Comparison of ENCODE assay signal across 2 cellular contexts in the genomic region with DNA sequence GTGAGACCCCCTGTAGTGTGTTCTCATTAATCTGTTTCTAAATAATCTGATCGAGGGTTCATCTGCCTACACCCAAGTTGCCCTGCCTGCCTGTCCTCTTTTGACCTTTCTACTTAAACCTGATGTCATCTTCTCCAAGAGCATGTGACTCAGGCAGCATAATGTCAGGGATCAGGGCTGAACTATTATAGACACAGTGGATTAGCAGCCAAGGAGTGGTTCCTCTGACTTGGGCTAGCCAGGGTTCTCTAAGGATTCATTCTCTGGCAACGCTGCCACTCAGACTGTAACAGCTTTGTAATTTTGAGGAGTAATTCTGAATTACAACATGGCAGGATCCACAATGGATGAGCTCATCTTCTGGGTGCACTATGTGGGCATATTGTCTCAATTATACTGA.
A peak's percentile ranks its signal among the peaks of the same experiment; 100 is the strongest.
TF ChIP-seq lines count a peak whose summit lies in the region.

No MANE protein-coding gene starts in this region.

TF ChIP-seq in HEK293, 187 proteins besides CTCF, POLR2A, EP300 and RAD21:
- TF ChIP-seq, protein P1, sequence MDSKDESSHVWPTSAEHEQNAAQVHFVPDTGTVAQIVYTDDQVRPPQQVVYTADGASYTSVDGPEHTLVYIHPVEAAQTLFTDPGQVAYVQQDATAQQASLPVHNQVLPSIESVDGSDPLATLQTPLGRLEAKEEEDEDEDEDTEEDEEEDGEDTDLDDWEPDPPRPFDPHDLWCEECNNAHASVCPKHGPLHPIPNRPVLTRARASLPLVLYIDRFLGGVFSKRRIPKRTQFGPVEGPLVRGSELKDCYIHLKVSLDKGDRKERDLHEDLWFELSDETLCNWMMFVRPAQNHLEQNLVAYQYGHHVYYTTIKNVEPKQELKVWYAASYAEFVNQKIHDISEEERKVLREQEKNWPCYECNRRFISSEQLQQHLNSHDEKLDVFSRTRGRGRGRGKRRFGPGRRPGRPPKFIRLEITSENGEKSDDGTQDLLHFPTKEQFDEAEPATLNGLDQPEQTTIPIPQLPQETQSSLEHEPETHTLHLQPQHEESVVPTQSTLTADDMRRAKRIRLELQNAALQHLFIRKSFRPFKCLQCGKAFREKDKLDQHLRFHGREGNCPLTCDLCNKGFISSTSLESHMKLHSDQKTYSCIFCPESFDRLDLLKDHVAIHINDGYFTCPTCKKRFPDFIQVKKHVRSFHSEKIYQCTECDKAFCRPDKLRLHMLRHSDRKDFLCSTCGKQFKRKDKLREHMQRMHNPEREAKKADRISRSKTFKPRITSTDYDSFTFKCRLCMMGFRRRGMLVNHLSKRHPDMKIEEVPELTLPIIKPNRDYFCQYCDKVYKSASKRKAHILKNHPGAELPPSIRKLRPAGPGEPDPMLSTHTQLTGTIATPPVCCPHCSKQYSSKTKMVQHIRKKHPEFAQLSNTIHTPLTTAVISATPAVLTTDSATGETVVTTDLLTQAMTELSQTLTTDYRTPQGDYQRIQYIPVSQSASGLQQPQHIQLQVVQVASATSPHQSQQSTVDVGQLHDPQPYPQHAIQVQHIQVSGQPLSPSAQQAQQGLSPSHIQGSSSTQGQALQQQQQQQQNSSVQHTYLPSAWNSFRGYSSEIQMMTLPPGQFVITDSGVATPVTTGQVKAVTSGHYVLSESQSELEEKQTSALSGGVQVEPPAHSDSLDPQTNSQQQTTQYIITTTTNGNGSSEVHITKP (tag by site-specific recombination; IDR thresholded peaks at IDR 0.05): peak; percentile 84
- TF ChIP-seq ZFP3 (tag by site-specific recombination; IDR thresholded peaks at IDR 0.05; ENCODE audit: low read depth) (no peak), ZNF2 (tag by site-specific recombination; IDR thresholded peaks at IDR 0.05) (no peak)
- TF ChIP-seq, protein P2, sequence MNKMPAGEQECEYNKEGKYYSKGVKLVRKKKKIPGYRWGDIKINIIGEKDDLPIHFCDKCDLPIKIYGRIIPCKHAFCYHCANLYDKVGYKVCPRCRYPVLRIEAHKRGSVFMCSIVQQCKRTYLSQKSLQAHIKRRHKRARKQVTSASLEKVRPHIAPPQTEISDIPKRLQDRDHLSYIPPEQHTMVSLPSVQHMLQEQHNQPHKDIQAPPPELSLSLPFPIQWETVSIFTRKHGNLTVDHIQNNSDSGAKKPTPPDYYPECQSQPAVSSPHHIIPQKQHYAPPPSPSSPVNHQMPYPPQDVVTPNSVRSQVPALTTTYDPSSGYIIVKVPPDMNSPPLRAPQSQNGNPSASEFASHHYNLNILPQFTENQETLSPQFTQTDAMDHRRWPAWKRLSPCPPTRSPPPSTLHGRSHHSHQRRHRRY (tag by site-specific recombination; IDR thresholded peaks at IDR 0.05): no peak
- TF ChIP-seq, protein P3, sequence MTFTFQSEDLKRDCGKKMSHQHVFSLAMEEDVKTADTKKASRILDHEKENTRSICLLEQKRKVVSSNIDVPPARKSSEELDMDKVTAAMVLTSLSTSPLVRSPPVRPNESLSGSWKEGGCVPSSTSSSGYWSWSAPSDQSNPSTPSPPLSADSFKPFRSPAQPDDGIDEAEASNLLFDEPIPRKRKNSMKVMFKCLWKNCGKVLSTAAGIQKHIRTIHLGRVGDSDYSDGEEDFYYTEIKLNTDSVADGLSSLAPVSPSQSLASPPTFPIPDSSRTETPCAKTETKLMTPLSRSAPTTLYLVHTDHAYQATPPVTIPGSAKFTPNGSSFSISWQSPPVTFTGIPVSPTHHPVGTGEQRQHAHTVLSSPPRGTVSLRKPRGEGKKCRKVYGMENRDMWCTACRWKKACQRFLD (tag by site-specific recombination; IDR thresholded peaks at IDR 0.05): no peak

TF ChIP-seq in K562, 482 proteins besides CTCF, POLR2A, EP300 and RAD21 (continued from another document and continues in another):
- TF ChIP-seq, protein P4, sequence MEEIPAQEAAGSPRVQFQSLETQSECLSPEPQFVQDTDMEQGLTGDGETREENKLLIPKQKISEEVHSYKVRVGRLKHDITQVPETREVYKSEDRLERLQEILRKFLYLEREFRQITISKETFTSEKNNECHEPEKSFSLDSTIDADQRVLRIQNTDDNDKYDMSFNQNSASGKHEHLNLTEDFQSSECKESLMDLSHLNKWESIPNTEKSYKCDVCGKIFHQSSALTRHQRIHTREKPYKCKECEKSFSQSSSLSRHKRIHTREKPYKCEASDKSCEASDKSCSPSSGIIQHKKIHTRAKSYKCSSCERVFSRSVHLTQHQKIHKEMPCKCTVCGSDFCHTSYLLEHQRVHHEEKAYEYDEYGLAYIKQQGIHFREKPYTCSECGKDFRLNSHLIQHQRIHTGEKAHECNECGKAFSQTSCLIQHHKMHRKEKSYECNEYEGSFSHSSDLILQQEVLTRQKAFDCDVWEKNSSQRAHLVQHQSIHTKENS (CRISPR knock-in tag; IDR thresholded peaks at IDR 0.05): no peak
- no peak for TF ChIP-seq NCOA2 (IDR thresholded peaks at IDR 0.05; ENCODE audit: partially characterized antibody in 2 of 2)
- TF ChIP-seq ZNF384 (IDR thresholded peaks at IDR 0.05; ENCODE audit: low read depth, low read length): no peak
- TF ChIP-seq ZNF695 (CRISPR knock-in tag; IDR thresholded peaks at IDR 0.05): no peak
- TF ChIP-seq ZNF184 (CRISPR knock-in tag; IDR thresholded peaks at IDR 0.05): no peak
- TF ChIP-seq RBM17 (IDR thresholded peaks at IDR 0.05; ENCODE audit: borderline replicate concordance, low read depth, low read length): no peak
- TF ChIP-seq, protein P5, sequence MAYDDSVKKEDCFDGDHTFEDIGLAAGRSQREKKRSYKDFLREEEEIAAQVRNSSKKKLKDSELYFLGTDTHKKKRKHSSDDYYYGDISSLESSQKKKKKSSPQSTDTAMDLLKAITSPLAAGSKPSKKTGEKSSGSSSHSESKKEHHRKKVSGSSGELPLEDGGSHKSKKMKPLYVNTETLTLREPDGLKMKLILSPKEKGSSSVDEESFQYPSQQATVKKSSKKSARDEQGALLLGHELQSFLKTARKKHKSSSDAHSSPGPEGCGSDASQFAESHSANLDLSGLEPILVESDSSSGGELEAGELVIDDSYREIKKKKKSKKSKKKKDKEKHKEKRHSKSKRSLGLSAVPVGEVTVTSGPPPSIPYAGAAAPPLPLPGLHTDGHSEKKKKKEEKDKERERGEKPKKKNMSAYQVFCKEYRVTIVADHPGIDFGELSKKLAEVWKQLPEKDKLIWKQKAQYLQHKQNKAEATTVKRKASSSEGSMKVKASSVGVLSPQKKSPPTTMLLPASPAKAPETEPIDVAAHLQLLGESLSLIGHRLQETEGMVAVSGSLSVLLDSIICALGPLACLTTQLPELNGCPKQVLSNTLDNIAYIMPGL (CRISPR knock-in tag; IDR thresholded peaks at IDR 0.05): no peak
- TF ChIP-seq NCOR1 (IDR thresholded peaks at IDR 0.05): no peak
- TF ChIP-seq ZFP1 (CRISPR knock-in tag; IDR thresholded peaks at IDR 0.05): no peak
- TF ChIP-seq, protein P6, sequence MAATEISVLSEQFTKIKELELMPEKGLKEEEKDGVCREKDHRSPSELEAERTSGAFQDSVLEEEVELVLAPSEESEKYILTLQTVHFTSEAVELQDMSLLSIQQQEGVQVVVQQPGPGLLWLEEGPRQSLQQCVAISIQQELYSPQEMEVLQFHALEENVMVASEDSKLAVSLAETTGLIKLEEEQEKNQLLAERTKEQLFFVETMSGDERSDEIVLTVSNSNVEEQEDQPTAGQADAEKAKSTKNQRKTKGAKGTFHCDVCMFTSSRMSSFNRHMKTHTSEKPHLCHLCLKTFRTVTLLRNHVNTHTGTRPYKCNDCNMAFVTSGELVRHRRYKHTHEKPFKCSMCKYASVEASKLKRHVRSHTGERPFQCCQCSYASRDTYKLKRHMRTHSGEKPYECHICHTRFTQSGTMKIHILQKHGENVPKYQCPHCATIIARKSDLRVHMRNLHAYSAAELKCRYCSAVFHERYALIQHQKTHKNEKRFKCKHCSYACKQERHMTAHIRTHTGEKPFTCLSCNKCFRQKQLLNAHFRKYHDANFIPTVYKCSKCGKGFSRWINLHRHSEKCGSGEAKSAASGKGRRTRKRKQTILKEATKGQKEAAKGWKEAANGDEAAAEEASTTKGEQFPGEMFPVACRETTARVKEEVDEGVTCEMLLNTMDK (IDR thresholded peaks at IDR 0.05; ENCODE audit: borderline replicate concordance, insufficient read depth, low read depth, low read length, poor library complexity, severe bottlenecking): no peak
- no peak for TF ChIP-seq CBFA2T2 (conservative IDR thresholded peaks at IDR 0.05)
- TF ChIP-seq, protein P7, sequence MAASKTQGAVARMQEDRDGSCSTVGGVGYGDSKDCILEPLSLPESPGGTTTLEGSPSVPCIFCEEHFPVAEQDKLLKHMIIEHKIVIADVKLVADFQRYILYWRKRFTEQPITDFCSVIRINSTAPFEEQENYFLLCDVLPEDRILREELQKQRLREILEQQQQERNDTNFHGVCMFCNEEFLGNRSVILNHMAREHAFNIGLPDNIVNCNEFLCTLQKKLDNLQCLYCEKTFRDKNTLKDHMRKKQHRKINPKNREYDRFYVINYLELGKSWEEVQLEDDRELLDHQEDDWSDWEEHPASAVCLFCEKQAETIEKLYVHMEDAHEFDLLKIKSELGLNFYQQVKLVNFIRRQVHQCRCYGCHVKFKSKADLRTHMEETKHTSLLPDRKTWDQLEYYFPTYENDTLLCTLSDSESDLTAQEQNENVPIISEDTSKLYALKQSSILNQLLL (CRISPR knock-in tag; IDR thresholded peaks at IDR 0.05; ENCODE audit: borderline replicate concordance): no peak
- no peak for TF ChIP-seq CSDE1 (IDR thresholded peaks at IDR 0.05)
- TF ChIP-seq SREBF2 (CRISPR knock-in tag; IDR thresholded peaks at IDR 0.05): no peak
- TF ChIP-seq RBFOX2 (IDR thresholded peaks at IDR 0.05; ENCODE audit: low read depth, low read length): no peak
- TF ChIP-seq PTRF (tag; IDR thresholded peaks at IDR 0.05): 0 out of 2 replicates have a peak, but pooled peaks have one; percentile 10
- TF ChIP-seq ZNF274 (IDR thresholded peaks at IDR 0.05; ENCODE audit: borderline replicate concordance, low read depth, low read length): no peak
- no peak for TF ChIP-seq CHCHD3 (CRISPR knock-in tag; IDR thresholded peaks at IDR 0.05)
- TF ChIP-seq HDGF (IDR thresholded peaks at IDR 0.05): no peak
- TF ChIP-seq MEF2A (IDR thresholded peaks at IDR 0.05; ENCODE audit: control insufficient read depth, low read depth, low read length): no peak
- TF ChIP-seq, protein P8, sequence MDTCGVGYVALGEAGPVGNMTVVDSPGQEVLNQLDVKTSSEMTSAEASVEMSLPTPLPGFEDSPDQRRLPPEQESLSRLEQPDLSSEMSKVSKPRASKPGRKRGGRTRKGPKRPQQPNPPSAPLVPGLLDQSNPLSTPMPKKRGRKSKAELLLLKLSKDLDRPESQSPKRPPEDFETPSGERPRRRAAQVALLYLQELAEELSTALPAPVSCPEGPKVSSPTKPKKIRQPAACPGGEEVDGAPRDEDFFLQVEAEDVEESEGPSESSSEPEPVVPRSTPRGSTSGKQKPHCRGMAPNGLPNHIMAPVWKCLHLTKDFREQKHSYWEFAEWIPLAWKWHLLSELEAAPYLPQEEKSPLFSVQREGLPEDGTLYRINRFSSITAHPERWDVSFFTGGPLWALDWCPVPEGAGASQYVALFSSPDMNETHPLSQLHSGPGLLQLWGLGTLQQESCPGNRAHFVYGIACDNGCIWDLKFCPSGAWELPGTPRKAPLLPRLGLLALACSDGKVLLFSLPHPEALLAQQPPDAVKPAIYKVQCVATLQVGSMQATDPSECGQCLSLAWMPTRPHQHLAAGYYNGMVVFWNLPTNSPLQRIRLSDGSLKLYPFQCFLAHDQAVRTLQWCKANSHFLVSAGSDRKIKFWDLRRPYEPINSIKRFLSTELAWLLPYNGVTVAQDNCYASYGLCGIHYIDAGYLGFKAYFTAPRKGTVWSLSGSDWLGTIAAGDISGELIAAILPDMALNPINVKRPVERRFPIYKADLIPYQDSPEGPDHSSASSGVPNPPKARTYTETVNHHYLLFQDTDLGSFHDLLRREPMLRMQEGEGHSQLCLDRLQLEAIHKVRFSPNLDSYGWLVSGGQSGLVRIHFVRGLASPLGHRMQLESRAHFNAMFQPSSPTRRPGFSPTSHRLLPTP (IDR thresholded peaks at IDR 0.05; ENCODE audit: borderline replicate concordance, extremely low read depth, insufficient read length): no peak
- TF ChIP-seq, protein P9, sequence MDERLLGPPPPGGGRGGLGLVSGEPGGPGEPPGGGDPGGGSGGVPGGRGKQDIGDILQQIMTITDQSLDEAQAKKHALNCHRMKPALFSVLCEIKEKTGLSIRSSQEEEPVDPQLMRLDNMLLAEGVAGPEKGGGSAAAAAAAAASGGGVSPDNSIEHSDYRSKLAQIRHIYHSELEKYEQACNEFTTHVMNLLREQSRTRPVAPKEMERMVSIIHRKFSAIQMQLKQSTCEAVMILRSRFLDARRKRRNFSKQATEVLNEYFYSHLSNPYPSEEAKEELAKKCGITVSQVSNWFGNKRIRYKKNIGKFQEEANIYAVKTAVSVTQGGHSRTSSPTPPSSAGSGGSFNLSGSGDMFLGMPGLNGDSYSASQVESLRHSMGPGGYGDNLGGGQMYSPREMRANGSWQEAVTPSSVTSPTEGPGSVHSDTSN (CRISPR knock-in tag; IDR thresholded peaks at IDR 0.05; ENCODE audit: low read depth): no peak
- TF ChIP-seq, protein P9 (tag; conservative IDR thresholded peaks at IDR 0.05; ENCODE audit: low read depth): peak; percentile 45; the same call in 1 of the 2 replicates
- TF ChIP-seq ZNF24 (IDR thresholded peaks at IDR 0.05): no peak
- TF ChIP-seq YY1 (IDR thresholded peaks at IDR 0.05; ENCODE audit: borderline replicate concordance in 1 of 3, control insufficient read depth in 1 of 3, extremely low read depth in 1 of 3, insufficient read depth in 3 of 3, insufficient read length in 1 of 3, insufficient replicate concordance in 2 of 3, low read depth in 1 of 3, low read length in 2 of 3): no peak
- TF ChIP-seq NCOA6 (IDR thresholded peaks at IDR 0.05): no peak
- TF ChIP-seq TFAM (CRISPR knock-in tag; conservative IDR thresholded peaks at IDR 0.05): no peak
- no peak for TF ChIP-seq KAT7 (CRISPR knock-in tag; IDR thresholded peaks at IDR 0.05; ENCODE audit: borderline replicate concordance)
- TF ChIP-seq, protein P10, sequence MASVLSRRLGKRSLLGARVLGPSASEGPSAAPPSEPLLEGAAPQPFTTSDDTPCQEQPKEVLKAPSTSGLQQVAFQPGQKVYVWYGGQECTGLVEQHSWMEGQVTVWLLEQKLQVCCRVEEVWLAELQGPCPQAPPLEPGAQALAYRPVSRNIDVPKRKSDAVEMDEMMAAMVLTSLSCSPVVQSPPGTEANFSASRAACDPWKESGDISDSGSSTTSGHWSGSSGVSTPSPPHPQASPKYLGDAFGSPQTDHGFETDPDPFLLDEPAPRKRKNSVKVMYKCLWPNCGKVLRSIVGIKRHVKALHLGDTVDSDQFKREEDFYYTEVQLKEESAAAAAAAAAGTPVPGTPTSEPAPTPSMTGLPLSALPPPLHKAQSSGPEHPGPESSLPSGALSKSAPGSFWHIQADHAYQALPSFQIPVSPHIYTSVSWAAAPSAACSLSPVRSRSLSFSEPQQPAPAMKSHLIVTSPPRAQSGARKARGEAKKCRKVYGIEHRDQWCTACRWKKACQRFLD (CRISPR knock-in tag; IDR thresholded peaks at IDR 0.05): no peak
- no peak for TF ChIP-seq ZC3H8 (IDR thresholded peaks at IDR 0.05)
- TF ChIP-seq, protein P11, sequence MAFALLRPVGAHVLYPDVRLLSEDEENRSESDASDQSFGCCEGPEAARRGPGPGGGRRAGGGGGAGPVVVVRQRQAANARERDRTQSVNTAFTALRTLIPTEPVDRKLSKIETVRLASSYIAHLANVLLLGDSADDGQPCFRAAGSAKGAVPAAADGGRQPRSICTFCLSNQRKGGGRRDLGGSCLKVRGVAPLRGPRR (CRISPR knock-in tag; IDR thresholded peaks at IDR 0.05): no peak
- TF ChIP-seq NR2C1 (IDR thresholded peaks at IDR 0.05): no peak
- TF ChIP-seq NR2C1 (tag; IDR thresholded peaks at IDR 0.05): peak; percentile 42
